Comparison of ENCODE assay signal across 8 cellular contexts in genomic region chr14:55446127-55446736, GRCh38. TPM values are rescaled to one million over a fixed set of nuclear protein-coding genes. Genes with fewer than 3 reads are reported as not detected.
DNase-seq lines count a peak whose midpoint lies in the region; ATAC-seq, FAIRE-seq and TF ChIP-seq lines count a peak whose summit lies in the region.

No MANE protein-coding gene starts in this region.

- no peak overlapping the region for H3K27ac ChIP-seq in small intestine (ENCODE audit: low read depth in 1 of 2, low read length in 1 of 2)

- no peaks in the 10 kb centered on the region for H3K36me3 ChIP-seq in small intestine (ENCODE audit: control insufficient read depth in 2 of 2, insufficient read depth in 2 of 2, low read length in 2 of 2)

- peaks cover 0 to 4% of the 10 kb centered on the region in 2 donors for H3K4me1 ChIP-seq in small intestine (ENCODE audit: control insufficient read depth in 2 of 2, insufficient read depth in 1 of 2, low read depth in 1 of 2, low read length in 1 of 2)

- WGBS in small intestine, 3 donors, result 19 to 31% (median 23%) methylated on average over 5 of the region's 5 CpGs

- no peaks in the 10 kb centered on the region for H3K9me3 ChIP-seq in small intestine (ENCODE audit: control insufficient read depth, low read depth)

- no peak for FAIRE-seq in small intestine (lab: Jason Lieb, UNC)

- no peaks in the 10 kb centered on the region for H3K27me3 ChIP-seq in small intestine (ENCODE audit: control insufficient read depth in 2 of 2, insufficient read depth in 2 of 2, low read length in 2 of 2)

- ATAC-seq in SK-N-SH treated with all-trans-retinoic acid at 6 μM for 48 hours, result peak; percentile 75
- no peak for ATAC-seq in HG02642 (IDR thresholded peaks at IDR 0.05; ENCODE audit: poor library complexity, unreplicated experiment)

- peak; percentile 72 for DNase-seq in activated effector memory CD4-positive, alpha-beta T cell treated with anti-CD3 and anti-CD28 coated beads, Interleukin-2, amount 50 U/mL, for 16 hours
- DNase-seq in activated effector memory CD4-positive, alpha-beta T cell treated with Interleukin-2 at 50 U/mL for 16 hours, result no peak
- DNase-seq in NCI-H1105 (lab: John Stamatoyannopoulos, UW) (peak; percentile 82), amygdala (lab: John Stamatoyannopoulos, UW) (peak in 31 of 56 donors; percentile 1 to 77 (median 19)), hepatic stellate cell (ENCODE audit: low spot score) (peak; percentile 59), small intestine (peak; percentile 75)

- no peak overlapping the region for H3K4me3 ChIP-seq in small intestine (ENCODE audit: low read depth in 1 of 2, low read length in 2 of 2)

TF ChIP-seq in SK-N-SH treated with all-trans-retinoic acid at 6 μM for 48 hours, 23 proteins besides CTCF, POLR2A, EP300 and RAD21:
- TF ChIP-seq, protein P1, sequence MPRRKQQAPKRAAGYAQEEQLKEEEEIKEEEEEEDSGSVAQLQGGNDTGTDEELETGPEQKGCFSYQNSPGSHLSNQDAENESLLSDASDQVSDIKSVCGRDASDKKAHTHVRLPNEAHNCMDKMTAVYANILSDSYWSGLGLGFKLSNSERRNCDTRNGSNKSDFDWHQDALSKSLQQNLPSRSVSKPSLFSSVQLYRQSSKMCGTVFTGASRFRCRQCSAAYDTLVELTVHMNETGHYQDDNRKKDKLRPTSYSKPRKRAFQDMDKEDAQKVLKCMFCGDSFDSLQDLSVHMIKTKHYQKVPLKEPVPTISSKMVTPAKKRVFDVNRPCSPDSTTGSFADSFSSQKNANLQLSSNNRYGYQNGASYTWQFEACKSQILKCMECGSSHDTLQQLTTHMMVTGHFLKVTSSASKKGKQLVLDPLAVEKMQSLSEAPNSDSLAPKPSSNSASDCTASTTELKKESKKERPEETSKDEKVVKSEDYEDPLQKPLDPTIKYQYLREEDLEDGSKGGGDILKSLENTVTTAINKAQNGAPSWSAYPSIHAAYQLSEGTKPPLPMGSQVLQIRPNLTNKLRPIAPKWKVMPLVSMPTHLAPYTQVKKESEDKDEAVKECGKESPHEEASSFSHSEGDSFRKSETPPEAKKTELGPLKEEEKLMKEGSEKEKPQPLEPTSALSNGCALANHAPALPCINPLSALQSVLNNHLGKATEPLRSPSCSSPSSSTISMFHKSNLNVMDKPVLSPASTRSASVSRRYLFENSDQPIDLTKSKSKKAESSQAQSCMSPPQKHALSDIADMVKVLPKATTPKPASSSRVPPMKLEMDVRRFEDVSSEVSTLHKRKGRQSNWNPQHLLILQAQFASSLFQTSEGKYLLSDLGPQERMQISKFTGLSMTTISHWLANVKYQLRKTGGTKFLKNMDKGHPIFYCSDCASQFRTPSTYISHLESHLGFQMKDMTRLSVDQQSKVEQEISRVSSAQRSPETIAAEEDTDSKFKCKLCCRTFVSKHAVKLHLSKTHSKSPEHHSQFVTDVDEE (CRISPR knock-in tag; IDR thresholded peaks at IDR 0.05), result no peak
- TF ChIP-seq PPARA (CRISPR knock-in tag; IDR thresholded peaks at IDR 0.05; ENCODE audit: borderline replicate concordance) (no peak), RARB (CRISPR knock-in tag; IDR thresholded peaks at IDR 0.05) (no peak), GLIS3 (CRISPR knock-in tag; IDR thresholded peaks at IDR 0.05) (no peak), TOX (CRISPR knock-in tag; IDR thresholded peaks at IDR 0.05; ENCODE audit: borderline replicate concordance) (no peak), CSDC2 (CRISPR knock-in tag; IDR thresholded peaks at IDR 0.05) (no peak), ARNTL (CRISPR knock-in tag; IDR thresholded peaks at IDR 0.05; ENCODE audit: borderline replicate concordance, low read depth) (no peak), ESRRG (CRISPR knock-in tag; IDR thresholded peaks at IDR 0.05) (no peak), OSR1 (CRISPR knock-in tag; IDR thresholded peaks at IDR 0.05) (no peak), ZNF70 (CRISPR knock-in tag; IDR thresholded peaks at IDR 0.05) (no peak), ZC3H10 (CRISPR knock-in tag; IDR thresholded peaks at IDR 0.05) (no peak), ZFP30 (CRISPR knock-in tag; IDR thresholded peaks at IDR 0.05) (no peak), ZNF8 (CRISPR knock-in tag; IDR thresholded peaks at IDR 0.05) (no peak), ISL1 (CRISPR knock-in tag; IDR thresholded peaks at IDR 0.05) (0 out of 2 replicates have a peak, but pooled peaks have one; percentile 16)
- TF ChIP-seq, protein P2, sequence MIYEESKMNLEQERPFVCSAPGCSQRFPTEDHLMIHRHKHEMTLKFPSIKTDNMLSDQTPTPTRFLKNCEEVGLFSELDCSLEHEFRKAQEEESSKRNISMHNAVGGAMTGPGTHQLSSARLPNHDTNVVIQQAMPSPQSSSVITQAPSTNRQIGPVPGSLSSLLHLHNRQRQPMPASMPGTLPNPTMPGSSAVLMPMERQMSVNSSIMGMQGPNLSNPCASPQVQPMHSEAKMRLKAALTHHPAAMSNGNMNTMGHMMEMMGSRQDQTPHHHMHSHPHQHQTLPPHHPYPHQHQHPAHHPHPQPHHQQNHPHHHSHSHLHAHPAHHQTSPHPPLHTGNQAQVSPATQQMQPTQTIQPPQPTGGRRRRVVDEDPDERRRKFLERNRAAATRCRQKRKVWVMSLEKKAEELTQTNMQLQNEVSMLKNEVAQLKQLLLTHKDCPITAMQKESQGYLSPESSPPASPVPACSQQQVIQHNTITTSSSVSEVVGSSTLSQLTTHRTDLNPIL (CRISPR knock-in tag; IDR thresholded peaks at IDR 0.05; ENCODE audit: low read depth), result no peak
- TF ChIP-seq, protein P3, sequence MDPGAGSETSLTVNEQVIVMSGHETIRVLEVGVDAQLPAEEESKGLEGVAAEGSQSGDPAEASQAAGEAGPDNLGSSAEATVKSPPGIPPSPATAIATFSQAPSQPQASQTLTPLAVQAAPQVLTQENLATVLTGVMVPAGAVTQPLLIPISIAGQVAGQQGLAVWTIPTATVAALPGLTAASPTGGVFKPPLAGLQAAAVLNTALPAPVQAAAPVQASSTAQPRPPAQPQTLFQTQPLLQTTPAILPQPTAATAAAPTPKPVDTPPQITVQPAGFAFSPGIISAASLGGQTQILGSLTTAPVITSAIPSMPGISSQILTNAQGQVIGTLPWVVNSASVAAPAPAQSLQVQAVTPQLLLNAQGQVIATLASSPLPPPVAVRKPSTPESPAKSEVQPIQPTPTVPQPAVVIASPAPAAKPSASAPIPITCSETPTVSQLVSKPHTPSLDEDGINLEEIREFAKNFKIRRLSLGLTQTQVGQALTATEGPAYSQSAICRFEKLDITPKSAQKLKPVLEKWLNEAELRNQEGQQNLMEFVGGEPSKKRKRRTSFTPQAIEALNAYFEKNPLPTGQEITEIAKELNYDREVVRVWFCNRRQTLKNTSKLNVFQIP (CRISPR knock-in tag; IDR thresholded peaks at IDR 0.05; ENCODE audit: borderline replicate concordance, low read depth), result 0 out of 2 replicates have a peak, but pooled peaks have one; percentile 47
- TF ChIP-seq, protein P4, sequence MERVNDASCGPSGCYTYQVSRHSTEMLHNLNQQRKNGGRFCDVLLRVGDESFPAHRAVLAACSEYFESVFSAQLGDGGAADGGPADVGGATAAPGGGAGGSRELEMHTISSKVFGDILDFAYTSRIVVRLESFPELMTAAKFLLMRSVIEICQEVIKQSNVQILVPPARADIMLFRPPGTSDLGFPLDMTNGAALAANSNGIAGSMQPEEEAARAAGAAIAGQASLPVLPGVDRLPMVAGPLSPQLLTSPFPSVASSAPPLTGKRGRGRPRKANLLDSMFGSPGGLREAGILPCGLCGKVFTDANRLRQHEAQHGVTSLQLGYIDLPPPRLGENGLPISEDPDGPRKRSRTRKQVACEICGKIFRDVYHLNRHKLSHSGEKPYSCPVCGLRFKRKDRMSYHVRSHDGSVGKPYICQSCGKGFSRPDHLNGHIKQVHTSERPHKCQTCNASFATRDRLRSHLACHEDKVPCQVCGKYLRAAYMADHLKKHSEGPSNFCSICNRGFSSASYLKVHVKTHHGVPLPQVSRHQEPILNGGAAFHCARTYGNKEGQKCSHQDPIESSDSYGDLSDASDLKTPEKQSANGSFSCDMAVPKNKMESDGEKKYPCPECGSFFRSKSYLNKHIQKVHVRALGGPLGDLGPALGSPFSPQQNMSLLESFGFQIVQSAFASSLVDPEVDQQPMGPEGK (CRISPR knock-in tag; IDR thresholded peaks at IDR 0.05; ENCODE audit: borderline replicate concordance), result no peak

RNA-seq across cellular contexts. Expression of gene TBPL2, which starts 5.8 kb away (rescaled TPM):
- polyA plus RNA-seq in small intestine, result not detected

RNA-seq across cellular contexts. Expression of gene ATG14, which starts 34.6 kb away (rescaled TPM):
- polyA plus RNA-seq in small intestine, result 1 to 10 TPM; 3.5 to 8.3 (median 3.6) TPM
